Comparison of ENCODE assay signal across 24 cellular contexts in genomic region chr19:879711-880438, GRCh38. TPM values are rescaled to one million over a fixed set of nuclear protein-coding genes. Genes with fewer than 3 reads are reported as not detected.
A peak's percentile ranks its signal among the peaks of the same experiment; 100 is the strongest.
DNase-seq lines count a peak whose midpoint lies in the region; ATAC-seq, FAIRE-seq and TF ChIP-seq lines count a peak whose summit lies in the region.
"Had no signal": no experiment of that assay in that cellular context is flagged by ENCODE, and none has a peak within 500 bp of the region (broad histone marks: within the 10 kb centered on the region; RNA-seq: fewer than 3 reads in every experiment).

No MANE protein-coding gene starts in this region.

- DNase-seq in GM23338 (ENCODE audit: low spot score): no peak
- no peak for DNase-seq in GM12878 (ENCODE audit: low read depth, low spot score)
- DNase-seq in left colon: no peak
- peak; percentile 70 for DNase-seq in posterior vena cava (ENCODE audit: low spot score)
- DNase-seq in activated CD4-positive, alpha-beta T cell treated with anti-CD3 and anti-CD28 coated beads, Interleukin-2, amount 10 ng/mL, durations not matched to agents 24 days and 14 days: no peak
- DNase-seq in HuH-7 (ENCODE audit: low spot score): no peak
- DNase-seq in activated T-cell treated with anti-CD3 and anti-CD28 coated beads for 4 hours: no peak
- DNase-seq: Calu3; DMS79 treated with DMSO at 0.1 percent for 48 hours; GF-D8; GOT3; KG1; MG63; NCI-H2029; NCI-H446 treated with DMSO at 0.1 percent for 48 hours; NCI-H526; NK-92 treated with Interleukin-12 subunit alpha and Interleukin-12 subunit beta, amount 100 ng/mL, for 24 hours; PC-3; SJCRH30 had no signal

- 94% methylated on average over 37 of the region's 37 CpGs for WGBS in GM12878 (ENCODE audit: insufficient coverage, insufficient replicate concordance, low lambda C conversion rate, missing lambda C conversion rate)

- H3K27ac ChIP-seq in GM23338 (ENCODE audit: low read depth) (no peak overlapping the region), GM12878 (ENCODE audit: control insufficient read depth, insufficient read depth) (no peak overlapping the region)
- H3K27ac ChIP-seq: SJCRH30 had no signal

- no peak for TF ChIP-seq RAD21 in GM12878 (IDR thresholded peaks at IDR 0.05; ENCODE audit: insufficient read depth, low read depth, low read length)

- no peaks in the 10 kb centered on the region for H3K9me3 Mint-ChIP-seq in GM23338
- no peaks in the 10 kb centered on the region for H3K9me3 Mint-ChIP-seq in activated CD4-positive, alpha-beta T cell treated with anti-CD3 and anti-CD28 coated beads, Interleukin-2, amount 10 ng/mL, durations not matched to agents 24 days and 14 days

- no peaks in the 10 kb centered on the region for H3K27me3 ChIP-seq in GM23338 (ENCODE audit: insufficient read depth)
- H3K27me3 ChIP-seq in GM12878 (replicated peaks in 1 of 2; ENCODE audit: control insufficient read depth in 2 of 2, insufficient read depth in 2 of 2, low read length in 1 of 2): no peaks in the 10 kb centered on the region
- H3K27me3 ChIP-seq: MG63, SJCRH30 had no signal

- no peaks in the 10 kb centered on the region; the same call in 2 of the 3 replicates for H3K9me3 ChIP-seq in GM12878 (replicated peaks; ENCODE audit: control insufficient read depth, insufficient read depth, low read length)
- H3K9me3 ChIP-seq: MG63, SJCRH30 had no signal

- no peaks in the 10 kb centered on the region for H3K79me2 ChIP-seq in GM23338 (replicated peaks; ENCODE audit: insufficient read depth)
- H3K79me2 ChIP-seq in GM12878 (ENCODE audit: control insufficient read depth, insufficient read depth, low read length): no peaks in the 10 kb centered on the region

- TF ChIP-seq CTCF in GM23338 (conservative IDR thresholded peaks at IDR 0.05; ENCODE audit: low read depth in 2 of 2): no peak
- TF ChIP-seq CTCF in GM12878 (IDR thresholded peaks at IDR 0.05 in 2 of 3, conservative IDR thresholded peaks at IDR 0.05 in 1 of 3; ENCODE audit: control insufficient read depth in 2 of 3, extremely low read depth in 1 of 3, insufficient read depth in 1 of 3, low read depth in 3 of 3, low read length in 3 of 3): no peak

- H3K27ac Mint-ChIP-seq in GM23338: no peak overlapping the region
- no peak overlapping the region for H3K27ac Mint-ChIP-seq in activated CD4-positive, alpha-beta T cell treated with anti-CD3 and anti-CD28 coated beads, Interleukin-2, amount 10 ng/mL, durations not matched to agents 24 days and 14 days

- RAD21 ChIA-PET in GM12878 (lab: Charles Lee; ENCODE audit: unreplicated experiment): no interaction called here

- intact Hi-C loops in GM12878 (cut with micrococcal nuclease; ENCODE audit: unreplicated experiment): no loop called here
- intact Hi-C loops in left colon (cut with DNase I, micrococcal nuclease): no loop called here
- intact Hi-C loops in posterior vena cava (cut with DNase I): loop anchor here in 1 of 2 donors (10.0 kb wide), 1 partner anchor 295 kb away; the partner anchor contains the start of gene SBNO2
- intact Hi-C loops in activated CD4-positive, alpha-beta T cell treated with anti-CD3 and anti-CD28 coated beads, Interleukin-2, amount 10 ng/mL, durations not matched to agents 24 days and 14 days (cut with micrococcal nuclease): no loop called here

- peaks cover 3% of the 10 kb centered on the region for H3K27me3 Mint-ChIP-seq in GM23338 (ENCODE audit: insufficient read depth, low read depth, poor library complexity)
- no peaks in the 10 kb centered on the region for H3K27me3 Mint-ChIP-seq in activated CD4-positive, alpha-beta T cell treated with anti-CD3 and anti-CD28 coated beads, Interleukin-2, amount 10 ng/mL, durations not matched to agents 24 days and 14 days

- SMC1A ChIA-PET in GM12878 (lab: Charles Lee; ENCODE audit: uncharacterized antibody, unreplicated experiment): interaction anchor here (0.7 to 1.0 kb wide), 2 partner anchors 16 to 23 kb away, joined by 3 read pairs; no protein-coding TSS in a partner anchor

- H3K9me2 ChIP-seq in GM23338 (ENCODE audit: insufficient read depth): no peaks in the 10 kb centered on the region

- peaks cover 36% of the 10 kb centered on the region; the same call in 2 of the 3 replicates for H3K36me3 Mint-ChIP-seq in GM23338 (ENCODE audit: low read depth)
- H3K36me3 Mint-ChIP-seq in activated CD4-positive, alpha-beta T cell treated with anti-CD3 and anti-CD28 coated beads, Interleukin-2, amount 10 ng/mL, durations not matched to agents 24 days and 14 days (ENCODE audit: low read depth): peaks cover 23% of the 10 kb centered on the region

- no peak for TF ChIP-seq EP300 in GM12878 (IDR thresholded peaks at IDR 0.05; ENCODE audit: borderline replicate concordance in 1 of 2, control insufficient read depth in 1 of 2, low read depth in 2 of 2, low read length in 2 of 2)

- in situ Hi-C loops in GM12878 (cut with MboI): no loop called here

- H4K20me1 ChIP-seq in GM23338 (replicated peaks; ENCODE audit: insufficient read depth) (no peaks in the 10 kb centered on the region; the same call in 1 of the 2 replicates), GM12878 (ENCODE audit: control insufficient read depth, insufficient read depth) (no peaks in the 10 kb centered on the region)

- H3K4me3 Mint-ChIP-seq in GM23338: no peak overlapping the region
- no peak overlapping the region for H3K4me3 Mint-ChIP-seq in activated CD4-positive, alpha-beta T cell treated with anti-CD3 and anti-CD28 coated beads, Interleukin-2, amount 10 ng/mL, durations not matched to agents 24 days and 14 days

- H3K4me2 ChIP-seq in GM23338 (no peak overlapping the region), GM12878 (ENCODE audit: control insufficient read depth, insufficient read depth) (no peak overlapping the region)

- H2AFZ ChIP-seq in GM23338 (no peak overlapping the region), GM12878 (ENCODE audit: control insufficient read depth, low read depth, low read length) (no peak overlapping the region)

- H3K4me1 ChIP-seq in GM23338 (ENCODE audit: insufficient read depth) (no peaks in the 10 kb centered on the region), GM12878 (ENCODE audit: control insufficient read depth, insufficient read depth, low read length) (no peaks in the 10 kb centered on the region)
- H3K4me1 ChIP-seq: SJCRH30 had no signal

- peak; percentile 37; the same call in 1 of the 2 replicates for TF ChIP-seq POLR2A in GM12878 (IDR thresholded peaks at IDR 0.05; ENCODE audit: low read depth, low read length)

- FAIRE-seq in GM12878 (lab: Jason Lieb, UNC): no peak

- H3K36me3 ChIP-seq in GM23338 (ENCODE audit: insufficient read depth) (no peaks in the 10 kb centered on the region; the same call in 1 of the 2 replicates), GM12878 (ENCODE audit: control insufficient read depth in 2 of 2, insufficient read depth in 2 of 2, low read length in 1 of 2) (no peaks in the 10 kb centered on the region; a peak in 1 of 4 replicates)

- no TSS peak for BruUV-seq in GM12878 (replicated peaks; lab: Mats Ljungman, UMichigan)

- POLR2A ChIA-PET in GM12878 (lab: Charles Lee): no interaction called here

- H3K9ac ChIP-seq in GM12878 (ENCODE audit: control insufficient read depth, insufficient read depth, low read length): no peak overlapping the region

- H3K4me3 ChIP-seq in GM23338: no peak overlapping the region
- no peak overlapping the region for H3K4me3 ChIP-seq in GM12878
- H3K4me3 ChIP-seq: MG63, SJCRH30 had no signal

- CTCF ChIA-PET in GM12878 (lab: Yijun Ruan, JAX): no interaction called here

- no peaks in the 10 kb centered on the region for H3F3A ChIP-seq in GM23338 (replicated peaks; ENCODE audit: low read depth)

- H3K4me1 Mint-ChIP-seq in GM23338: no peaks in the 10 kb centered on the region
- H3K4me1 Mint-ChIP-seq in activated CD4-positive, alpha-beta T cell treated with anti-CD3 and anti-CD28 coated beads, Interleukin-2, amount 10 ng/mL, durations not matched to agents 24 days and 14 days: no peaks in the 10 kb centered on the region

- ATAC-seq in GM23338 (peak; percentile 31), GM12878 (no peak), left colon (peak; percentile 57)
- ATAC-seq: HCT116, PC-3, Right ventricle myocardium inferior had no signal

RNA-seq across cellular contexts. Expression of gene MED16, which starts 13.1 kb away (rescaled TPM):
- 62.3 and 73.6 TPM in 2 replicates for total RNA-seq in GM23338 (2014; rRNA removed; shearing (Covaris generic))
- 52.7 and 58.7 TPM in 2 replicates for polyA plus RNA-seq in GM23338 (2016; fragmentation: Nextera tagmentation; extraction: Ambion mirVana)
- total RNA-seq in GM12878 (2013; cell fraction: nucleolus; rRNA removed): 36.0 and 39.7 TPM in 2 replicates
- 10.7 and 14.5 TPM in 2 replicates for total RNA-seq in GM12878 (2014; rRNA removed)
- 4.7 and 6.4 TPM in 2 replicates for total RNA-seq in GM12878 (2014; rRNA removed; fragmentation: Illumina TruSeq; extraction: Trizol)
- total RNA-seq in GM12878 (2021): 48.2 and 49.4 TPM in 2 replicates
- 14.5 TPM for polyA plus RNA-seq in GM12878 (2011; ENCODE audit: low read depth)
- 3.8 and 12.7 TPM in 2 replicates for polyA plus RNA-seq in GM12878 (2011; rRNA removed)
- 38.0 and 39.5 TPM in 2 replicates for polyA plus RNA-seq in GM12878 (2011; cell fraction: cytosol; rRNA removed)
- 36.6 and 56.4 TPM in 2 replicates for polyA plus RNA-seq in GM12878 (2011; cell fraction: nucleus; rRNA removed)
- 36.5 and 37.4 TPM in 2 replicates for polyA plus RNA-seq in GM12878 (2012)
- polyA plus RNA-seq in GM12878 (2014; fragmentation: Illumina TruSeq; extraction: Trizol): 0.19 and 3.5 TPM in 2 replicates
- polyA plus RNA-seq in GM12878 (2014; fragmentation: Nextera tagmentation; extraction: Ambion mirVana): 1 to 10 TPM in 1 of 2 experiments, under 1 TPM in 1; 0.56 to 3.5 TPM
- polyA plus RNA-seq in GM12878 (2014; rRNA removed): 24.4 and 28.9 TPM in 2 replicates
- 10 to 100 TPM; 49.6 to 51.1 TPM for polyA plus RNA-seq in GM12878 (2016; fragmentation: Nextera tagmentation; extraction: Ambion mirVana)
- polyA minus RNA-seq in GM12878 (2011; rRNA and poly(A)+ RNA removed): 16.8 and 38.4 TPM in 2 replicates
- polyA minus RNA-seq in GM12878 (2011; cell fraction: cytosol; rRNA and poly(A)+ RNA removed): 31.8 and 34.9 TPM in 2 replicates
- 12.5 and 26.0 TPM in 2 replicates for polyA minus RNA-seq in GM12878 (2011; cell fraction: nucleus; rRNA and poly(A)+ RNA removed)
- 10 to 100 TPM; 63.1 to 70.6 TPM for total RNA-seq in left colon
- total RNA-seq in posterior vena cava: 10 to 100 TPM; 29.4 to 33.6 TPM
- total RNA-seq in activated CD4-positive, alpha-beta T cell treated with anti-CD3 and anti-CD28 coated beads, Interleukin-2, amount 10 ng/mL, durations not matched to agents 24 days and 14 days: 58.1 and 61.1 TPM in 2 replicates

RNA-seq across cellular contexts. Expression of gene RNU6-9, which starts 13.4 kb away (rescaled TPM):
- total RNA-seq in GM23338 (2014; rRNA removed; shearing (Covaris generic)): not detected in 2 replicates
- polyA plus RNA-seq in GM23338 (2016; fragmentation: Nextera tagmentation; extraction: Ambion mirVana): not detected in 2 replicates
- total RNA-seq in GM12878 (2013; cell fraction: nucleolus; rRNA removed): not detected in 2 replicates
- total RNA-seq in GM12878 (2014; rRNA removed): not detected in 2 replicates
- total RNA-seq in GM12878 (2014; rRNA removed; fragmentation: Illumina TruSeq; extraction: Trizol): not detected in 2 replicates
- total RNA-seq in GM12878 (2021): not detected in 2 replicates
- polyA plus RNA-seq in GM12878 (2011; ENCODE audit: low read depth): not detected
- not detected in 2 replicates for polyA plus RNA-seq in GM12878 (2011; rRNA removed)
- polyA plus RNA-seq in GM12878 (2011; cell fraction: cytosol; rRNA removed): not detected in 2 replicates
- polyA plus RNA-seq in GM12878 (2011; cell fraction: nucleus; rRNA removed): not detected in 2 replicates
- polyA plus RNA-seq in GM12878 (2012): not detected in 2 replicates
- not detected in 2 replicates for polyA plus RNA-seq in GM12878 (2014; fragmentation: Illumina TruSeq; extraction: Trizol)
- not detected for polyA plus RNA-seq in GM12878 (2014; fragmentation: Nextera tagmentation; extraction: Ambion mirVana)
- not detected in 2 replicates for polyA plus RNA-seq in GM12878 (2014; rRNA removed)
- polyA plus RNA-seq in GM12878 (2016; fragmentation: Nextera tagmentation; extraction: Ambion mirVana): not detected
- 1,322 TPM in 1 of 2 replicates, not detected in the other for polyA minus RNA-seq in GM12878 (2011; rRNA and poly(A)+ RNA removed)
- not detected in 2 replicates for polyA minus RNA-seq in GM12878 (2011; cell fraction: cytosol; rRNA and poly(A)+ RNA removed)
- under 0.01 TPM in 1 of 2 replicates, not detected in the other for polyA minus RNA-seq in GM12878 (2011; cell fraction: nucleus; rRNA and poly(A)+ RNA removed)
- total RNA-seq in left colon: not detected
- not detected for total RNA-seq in posterior vena cava
- total RNA-seq in activated CD4-positive, alpha-beta T cell treated with anti-CD3 and anti-CD28 coated beads, Interleukin-2, amount 10 ng/mL, durations not matched to agents 24 days and 14 days: not detected in 2 replicates
- total RNA-seq: A172, Calu3, HT-29, PC-3, Right ventricle myocardium inferior, SJCRH30 had no signal
- polyA plus RNA-seq: BJ had no signal

RNA-seq across cellular contexts. Expression of gene CFD, which starts 20.4 kb away (rescaled TPM):
- 0.90 and 3.5 TPM in 2 replicates for total RNA-seq in GM23338 (2014; rRNA removed; shearing (Covaris generic))
- polyA plus RNA-seq in GM23338 (2016; fragmentation: Nextera tagmentation; extraction: Ambion mirVana) (3.4 and 4.7 TPM in 2 replicates), GM12878 (2011; rRNA removed) (0.05 TPM in 1 of 2 replicates, not detected in the other), GM12878 (2014; fragmentation: Illumina TruSeq; extraction: Trizol) (not detected in 2 replicates), GM12878 (2014; fragmentation: Nextera tagmentation; extraction: Ambion mirVana) (under 1 TPM in 1 of 2 experiments, not detected in 1; 0.06 TPM), GM12878 (2014; rRNA removed) (1.2 TPM in 1 of 2 replicates, not detected in the other), GM12878 (2016; fragmentation: Nextera tagmentation; extraction: Ambion mirVana) (1 to 10 TPM in 1 of 2 experiments, under 1 TPM in 1; 0.40 to 1.1 TPM)
- total RNA-seq in GM12878 (2013; cell fraction: nucleolus; rRNA removed): 1.2 TPM in 1 of 2 replicates, not detected in the other
- total RNA-seq in GM12878 (2014; rRNA removed) (0.73 and 0.93 TPM in 2 replicates), GM12878 (2014; rRNA removed; fragmentation: Illumina TruSeq; extraction: Trizol) (not detected in 2 replicates), GM12878 (2021) (0.36 and 0.58 TPM in 2 replicates), left colon (100 to 1,000 TPM in 1 of 2 donors, 10 to 100 TPM in 1; 57.0 to 136 TPM), posterior vena cava (100 to 1,000 TPM; 122 to 297 TPM)
- polyA plus RNA-seq in GM12878 (2011; ENCODE audit: low read depth): not detected
- polyA plus RNA-seq in GM12878 (2011; cell fraction: cytosol; rRNA removed): 0.15 and 0.47 TPM in 2 replicates
- 0.25 and 0.42 TPM in 2 replicates for polyA plus RNA-seq in GM12878 (2011; cell fraction: nucleus; rRNA removed)
- polyA plus RNA-seq in GM12878 (2012): 0.67 and 0.69 TPM in 2 replicates
- polyA minus RNA-seq in GM12878 (2011; rRNA and poly(A)+ RNA removed): not detected in 2 replicates
- 1.2 and 2.0 TPM in 2 replicates for polyA minus RNA-seq in GM12878 (2011; cell fraction: cytosol; rRNA and poly(A)+ RNA removed)
- not detected in 2 replicates for polyA minus RNA-seq in GM12878 (2011; cell fraction: nucleus; rRNA and poly(A)+ RNA removed)
- 1.4 and 2.5 TPM in 2 replicates for total RNA-seq in activated CD4-positive, alpha-beta T cell treated with anti-CD3 and anti-CD28 coated beads, Interleukin-2, amount 10 ng/mL, durations not matched to agents 24 days and 14 days

RNA-seq across cellular contexts. Expression of gene ELANE, which starts 27.8 kb away (rescaled TPM):
- total RNA-seq in GM23338 (2014; rRNA removed; shearing (Covaris generic)): not detected in 2 replicates
- polyA plus RNA-seq in GM23338 (2016; fragmentation: Nextera tagmentation; extraction: Ambion mirVana) (not detected in 2 replicates), GM12878 (2011; rRNA removed) (not detected in 2 replicates), GM12878 (2014; fragmentation: Illumina TruSeq; extraction: Trizol) (not detected in 2 replicates), GM12878 (2014; fragmentation: Nextera tagmentation; extraction: Ambion mirVana) (not detected), GM12878 (2014; rRNA removed) (not detected in 2 replicates), GM12878 (2016; fragmentation: Nextera tagmentation; extraction: Ambion mirVana) (not detected)
- not detected in 2 replicates for total RNA-seq in GM12878 (2013; cell fraction: nucleolus; rRNA removed)
- total RNA-seq in GM12878 (2014; rRNA removed) (not detected in 2 replicates), GM12878 (2014; rRNA removed; fragmentation: Illumina TruSeq; extraction: Trizol) (not detected in 2 replicates), GM12878 (2021) (not detected in 2 replicates), left colon (under 1 TPM in 1 of 2 donors, not detected in 1; 0.81 TPM), posterior vena cava (1 to 10 TPM in 1 of 2 donors, under 1 TPM in 1; 0.33 to 2.2 TPM)
- not detected for polyA plus RNA-seq in GM12878 (2011; ENCODE audit: low read depth)
- not detected in 2 replicates for polyA plus RNA-seq in GM12878 (2011; cell fraction: cytosol; rRNA removed)
- polyA plus RNA-seq in GM12878 (2011; cell fraction: nucleus; rRNA removed): not detected in 2 replicates
- polyA plus RNA-seq in GM12878 (2012): not detected in 2 replicates
- polyA minus RNA-seq in GM12878 (2011; rRNA and poly(A)+ RNA removed): not detected in 2 replicates
- not detected in 2 replicates for polyA minus RNA-seq in GM12878 (2011; cell fraction: cytosol; rRNA and poly(A)+ RNA removed)
- polyA minus RNA-seq in GM12878 (2011; cell fraction: nucleus; rRNA and poly(A)+ RNA removed): not detected in 2 replicates
- not detected in 2 replicates for total RNA-seq in activated CD4-positive, alpha-beta T cell treated with anti-CD3 and anti-CD28 coated beads, Interleukin-2, amount 10 ng/mL, durations not matched to agents 24 days and 14 days
- total RNA-seq: A172, Calu3, HT-29, PC-3, SJCRH30 had no signal

RNA-seq across cellular contexts. Expression of gene R3HDM4, which starts 33.1 kb away (rescaled TPM):
- total RNA-seq in GM23338 (2014; rRNA removed; shearing (Covaris generic)): 87.1 and 87.8 TPM in 2 replicates
- polyA plus RNA-seq in GM23338 (2016; fragmentation: Nextera tagmentation; extraction: Ambion mirVana) (76.5 and 87.4 TPM in 2 replicates), GM12878 (2011; rRNA removed) (12.1 and 26.1 TPM in 2 replicates), GM12878 (2014; fragmentation: Illumina TruSeq; extraction: Trizol) (16.4 and 27.2 TPM in 2 replicates), GM12878 (2014; fragmentation: Nextera tagmentation; extraction: Ambion mirVana) (1 to 10 TPM; 1.3 to 4.2 TPM), GM12878 (2014; rRNA removed) (65.8 and 78.8 TPM in 2 replicates), GM12878 (2016; fragmentation: Nextera tagmentation; extraction: Ambion mirVana) (10 to 100 TPM; 36.0 to 44.0 TPM)
- 17.9 and 20.1 TPM in 2 replicates for total RNA-seq in GM12878 (2013; cell fraction: nucleolus; rRNA removed)
- total RNA-seq in GM12878 (2014; rRNA removed) (24.3 and 28.1 TPM in 2 replicates), GM12878 (2014; rRNA removed; fragmentation: Illumina TruSeq; extraction: Trizol) (18.2 and 19.6 TPM in 2 replicates), GM12878 (2021) (51.6 and 54.5 TPM in 2 replicates), left colon (10 to 100 TPM; 54.6 to 66.4 TPM), posterior vena cava (10 to 100 TPM; 36.2 to 41.5 TPM)
- 14.1 TPM for polyA plus RNA-seq in GM12878 (2011; ENCODE audit: low read depth)
- 43.8 and 54.5 TPM in 2 replicates for polyA plus RNA-seq in GM12878 (2011; cell fraction: cytosol; rRNA removed)
- polyA plus RNA-seq in GM12878 (2011; cell fraction: nucleus; rRNA removed): 41.0 and 44.6 TPM in 2 replicates
- polyA plus RNA-seq in GM12878 (2012): 39.6 and 50.1 TPM in 2 replicates
- 8.9 and 20.7 TPM in 2 replicates for polyA minus RNA-seq in GM12878 (2011; rRNA and poly(A)+ RNA removed)
- 11.9 and 12.1 TPM in 2 replicates for polyA minus RNA-seq in GM12878 (2011; cell fraction: cytosol; rRNA and poly(A)+ RNA removed)
- 4.8 and 6.7 TPM in 2 replicates for polyA minus RNA-seq in GM12878 (2011; cell fraction: nucleus; rRNA and poly(A)+ RNA removed)
- total RNA-seq in activated CD4-positive, alpha-beta T cell treated with anti-CD3 and anti-CD28 coated beads, Interleukin-2, amount 10 ng/mL, durations not matched to agents 24 days and 14 days: 86.8 and 91.5 TPM in 2 replicates

Comparison
In these comparisons a context has a peak if more than half of its experiments do, and no peak if none do; other contexts are left out.
1. RNA of gene CFD, which starts 20.4 kb away (total RNA-seq): 122 to 297 TPM in posterior vena cava and 57.0 to 136 TPM in left colon; 1.4 to 2.5 TPM in activated CD4-positive, alpha-beta T cell treated with anti-CD3 and anti-CD28 coated beads, Interleukin-2, amount 10 ng/mL, durations not matched to agents 24 days and 14 days, 0.90 to 3.5 TPM in GM23338 and 0.36 to 1.2 TPM in GM12878; every median in the first group is over 10 times any median in the second.